1 cellular context compared by ENCODE assay signal in genomic region chr18:76994086-76994654, GRCh38.
TF ChIP-seq lines count a peak whose summit lies in the region.

No MANE protein-coding gene starts in this region.

TF ChIP-seq in IMR-90, 13 proteins besides CTCF, POLR2A, EP300 and RAD21 (continued from another document):
- TF ChIP-seq MXI1 (IDR thresholded peaks at IDR 0.05; ENCODE audit: borderline replicate concordance, low read depth, low read length) (no peak), BHLHE40 (IDR thresholded peaks at IDR 0.05; ENCODE audit: low read depth, low read length) (no peak), USF2 (IDR thresholded peaks at IDR 0.05; ENCODE audit: low read depth, low read length) (no peak)
TF ChIP-seq in IMR-90: peak in this region for 0.
